13 cellular contexts compared by ENCODE assay signal in the genomic region with DNA sequence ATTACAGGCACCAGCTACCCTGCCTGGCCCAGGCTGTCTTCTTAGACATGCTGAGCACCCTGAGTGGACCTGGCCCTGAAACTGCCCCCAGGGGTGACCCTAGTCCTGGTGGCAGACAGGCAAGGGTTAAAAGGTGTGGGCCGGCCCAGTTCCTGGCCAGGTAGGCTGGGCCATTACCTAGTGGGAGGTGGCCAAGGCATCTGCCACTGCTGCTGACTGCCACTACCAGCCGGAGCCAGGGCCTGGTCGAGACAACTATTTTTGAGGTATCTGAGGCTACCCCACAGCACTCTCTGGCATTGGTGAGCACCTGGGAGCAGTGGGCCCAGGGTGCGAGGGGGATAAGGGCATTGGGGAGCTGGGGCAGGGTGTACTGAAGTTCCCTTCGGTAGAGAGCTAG. TPM values are rescaled to one million over a fixed set of nuclear protein-coding genes. Genes with fewer than 3 reads are reported as not detected.
DNase-seq lines count a peak whose midpoint lies in the region; ATAC-seq and TF ChIP-seq lines count a peak whose summit lies in the region.
"Had no signal": no experiment of that assay in that cellular context is flagged by ENCODE, and none has a peak within 500 bp of the region (broad histone marks: within the 10 kb centered on the region; RNA-seq: fewer than 3 reads in every experiment).

A gene with protein sequence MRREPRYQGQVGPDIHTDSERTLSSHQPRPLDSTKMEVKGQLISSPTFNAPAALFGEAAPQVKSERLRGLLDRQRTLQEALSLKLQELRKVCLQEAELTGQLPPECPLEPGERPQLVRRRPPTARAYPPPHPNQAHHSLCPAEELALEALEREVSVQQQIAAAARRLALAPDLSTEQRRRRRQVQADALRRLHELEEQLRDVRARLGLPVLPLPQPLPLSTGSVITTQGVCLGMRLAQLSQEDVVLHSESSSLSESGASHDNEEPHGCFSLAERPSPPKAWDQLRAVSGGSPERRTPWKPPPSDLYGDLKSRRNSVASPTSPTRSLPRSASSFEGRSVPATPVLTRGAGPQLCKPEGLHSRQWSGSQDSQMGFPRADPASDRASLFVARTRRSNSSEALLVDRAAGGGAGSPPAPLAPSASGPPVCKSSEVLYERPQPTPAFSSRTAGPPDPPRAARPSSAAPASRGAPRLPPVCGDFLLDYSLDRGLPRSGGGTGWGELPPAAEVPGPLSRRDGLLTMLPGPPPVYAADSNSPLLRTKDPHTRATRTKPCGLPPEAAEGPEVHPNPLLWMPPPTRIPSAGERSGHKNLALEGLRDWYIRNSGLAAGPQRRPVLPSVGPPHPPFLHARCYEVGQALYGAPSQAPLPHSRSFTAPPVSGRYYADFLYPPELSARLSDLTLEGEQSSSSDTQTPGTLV (plus strand): TSS at position 206 of the 400 bp plus-strand sequence. CDS start 3,043 bp downstream, outside the sequence.

- no peak for TF ChIP-seq EP300 in suprapubic skin (IDR thresholded peaks at IDR 0.05)

- no peaks in the 10 kb centered on the region for H3K27me3 ChIP-seq in left lung
- H3K27me3 ChIP-seq in suprapubic skin = no peaks in the 10 kb centered on the region

- H3K27ac ChIP-seq in left lung (peak within 1 kb of the TSS in 1 of 2 donors; percentile 37), suprapubic skin (peak within 1 kb of the TSS; percentile 84)
- H3K27ac ChIP-seq: GM23248 had no signal

- TF ChIP-seq CTCF in LNCaP clone FGC (IDR thresholded peaks at IDR 0.05; ENCODE audit: control insufficient read depth, extremely low read depth, insufficient read depth) = no peak
- no peak for TF ChIP-seq CTCF in left lung (IDR thresholded peaks at IDR 0.05)
- TF ChIP-seq CTCF in suprapubic skin (IDR thresholded peaks at IDR 0.05) = no peak

- H3K4me3 ChIP-seq in LNCaP clone FGC (ENCODE audit: low read depth, low read length) = peak within 1 kb of the TSS; percentile 75
- peak within 1 kb of the TSS in 1 of 2 donors; percentile 32 for H3K4me3 ChIP-seq in left lung
- peak within 1 kb of the TSS; percentile 44 for H3K4me3 ChIP-seq in suprapubic skin
- H3K4me3 ChIP-seq: GM23248 had no signal

- H3K36me3 ChIP-seq in left lung (peaks cover 0 to 6% of the 10 kb centered on the region in 2 donors), suprapubic skin (peaks cover 8% of the 10 kb centered on the region)

- no peak for DNase-seq in LNCaP clone FGC (ENCODE audit: low read depth)
- DNase-seq in cerebellar cortex (ENCODE audit: low spot score) = peak; percentile 48
- no peak for DNase-seq in left lung
- DNase-seq in suprapubic skin (ENCODE audit: low spot score in 2 of 2) = no peak
- DNase-seq in retina = no peak
- DNase-seq in globus pallidus (ENCODE audit: low spot score) = no peak
- DNase-seq: activated CD4-positive, alpha-beta T cell treated with anti-CD3 and anti-CD28 coated beads for 36 hours; DMS79 treated with DMSO at 0.1 percent for 48 hours; GM23248; kidney glomerular epithelial cell; NCI-H1105 treated with DMSO at 0.1 percent for 48 hours had no signal

- no peaks in the 10 kb centered on the region for H3K4me1 ChIP-seq in left lung
- peaks cover 3% of the 10 kb centered on the region for H3K4me1 ChIP-seq in suprapubic skin

- 60% methylated on average over 5 of the region's 5 CpGs for WGBS in suprapubic skin

- ATAC-seq in left lung (peak; percentile 90), GM21447 (IDR thresholded peaks at IDR 0.05; ENCODE audit: unreplicated experiment) (no peak), GM21528 (IDR thresholded peaks at IDR 0.05; ENCODE audit: low FRiP score, unreplicated experiment) (no peak)
- ATAC-seq: activated CD4-positive, alpha-beta T cell treated with anti-CD3 and anti-CD28 coated beads for 36 hours had no signal

- H3K9me3 ChIP-seq in left lung (no peaks in the 10 kb centered on the region), suprapubic skin (no peaks in the 10 kb centered on the region)

- intact Hi-C loops in left lung (cut with DNase I) = no loop called here

- no peak for TF ChIP-seq POLR2A in suprapubic skin (IDR thresholded peaks at IDR 0.05)

RNA-seq across cellular contexts. Expression of the gene that starts here (rescaled TPM):
- total RNA-seq in left lung (10 to 100 TPM in 1 of 2 donors, 1 to 10 TPM in 1; 9.7 to 11.9 TPM), suprapubic skin (10 to 100 TPM; 36.6 to 43.3 (median 38.1) TPM)
